1 cellular context compared by ENCODE assay signal in genomic region chr2:43227830-43228280, GRCh38.
TF ChIP-seq lines count a peak whose summit lies in the region.

No MANE protein-coding gene starts in this region.

TF ChIP-seq in HepG2, 621 proteins besides CTCF, POLR2A, EP300 and RAD21 (continued from another document and continues in another):
- no peak for TF ChIP-seq ZNF180 (CRISPR knock-in tag; IDR thresholded peaks at IDR 0.05; ENCODE audit: borderline replicate concordance, low read depth)
- TF ChIP-seq KDM5B (CRISPR knock-in tag; IDR thresholded peaks at IDR 0.05; ENCODE audit: borderline replicate concordance), result no peak
- TF ChIP-seq KDM2A (CRISPR knock-in tag; IDR thresholded peaks at IDR 0.05; ENCODE audit: borderline replicate concordance, low read depth), result no peak
- TF ChIP-seq ONECUT2 (CRISPR knock-in tag; IDR thresholded peaks at IDR 0.05), result no peak
- no peak for TF ChIP-seq ZNF282 (IDR thresholded peaks at IDR 0.05; ENCODE audit: partially characterized antibody)
- TF ChIP-seq ZBTB43 (CRISPR knock-in tag; conservative IDR thresholded peaks at IDR 0.05), result no peak
- no peak for TF ChIP-seq LCORL (IDR thresholded peaks at IDR 0.05)
- TF ChIP-seq LCORL (CRISPR knock-in tag; IDR thresholded peaks at IDR 0.05), result no peak
- no peak for TF ChIP-seq DRAP1 (CRISPR knock-in tag; IDR thresholded peaks at IDR 0.05)
- no peak for TF ChIP-seq MZF1 (CRISPR knock-in tag; IDR thresholded peaks at IDR 0.05; ENCODE audit: borderline replicate concordance)
- TF ChIP-seq NFE2L2 (IDR thresholded peaks at IDR 0.05; ENCODE audit: low read length), result no peak
- no peak; the same call in 1 of the 2 replicates for TF ChIP-seq ZNF556 (CRISPR knock-in tag; IDR thresholded peaks at IDR 0.05; ENCODE audit: borderline replicate concordance)
- no peak for TF ChIP-seq IRX3 (CRISPR knock-in tag; IDR thresholded peaks at IDR 0.05; ENCODE audit: borderline replicate concordance, low read depth)
- TF ChIP-seq TFAP4 (IDR thresholded peaks at IDR 0.05; ENCODE audit: borderline replicate concordance, low read depth), result no peak
- no peak for TF ChIP-seq ZNF260 (CRISPR knock-in tag; IDR thresholded peaks at IDR 0.05; ENCODE audit: borderline replicate concordance, low read depth)
- TF ChIP-seq ZNF274 (CRISPR knock-in tag; IDR thresholded peaks at IDR 0.05), result 0 out of 2 replicates have a peak, but pooled peaks have one; percentile 63
- TF ChIP-seq ATM (IDR thresholded peaks at IDR 0.05; ENCODE audit: borderline replicate concordance), result no peak
- TF ChIP-seq MAFK (conservative IDR thresholded peaks at IDR 0.05 in 1 of 2, IDR thresholded peaks at IDR 0.05 in 1 of 2; ENCODE audit: low read length in 2 of 2), result no peak
- TF ChIP-seq ARID2 (CRISPR knock-in tag; IDR thresholded peaks at IDR 0.05; ENCODE audit: borderline replicate concordance), result no peak; the same call in 1 of the 2 replicates
- no peak for TF ChIP-seq LBX2 (CRISPR knock-in tag; IDR thresholded peaks at IDR 0.05; ENCODE audit: borderline replicate concordance)
- no peak for TF ChIP-seq MED13 (CRISPR knock-in tag; IDR thresholded peaks at IDR 0.05)
- no peak for TF ChIP-seq CHD2 (IDR thresholded peaks at IDR 0.05; ENCODE audit: low read depth, low read length)
- TF ChIP-seq POGK (CRISPR knock-in tag; conservative IDR thresholded peaks at IDR 0.05), result no peak
- no peak for TF ChIP-seq SSRP1 (CRISPR knock-in tag; IDR thresholded peaks at IDR 0.05)
- no peak for TF ChIP-seq ZSCAN29 (CRISPR knock-in tag; conservative IDR thresholded peaks at IDR 0.05)
- TF ChIP-seq ZNF773 (CRISPR knock-in tag; IDR thresholded peaks at IDR 0.05; ENCODE audit: borderline replicate concordance), result no peak
- no peak for TF ChIP-seq ELK4 (CRISPR knock-in tag; IDR thresholded peaks at IDR 0.05; ENCODE audit: borderline replicate concordance)
- TF ChIP-seq ZNF207 (IDR thresholded peaks at IDR 0.05; ENCODE audit: borderline replicate concordance), result no peak
- peak; percentile 6 for TF ChIP-seq XRCC5 (optimal IDR thresholded peaks at IDR 0.05; ENCODE audit: low read length)
- no peak for TF ChIP-seq ZSCAN30 (CRISPR knock-in tag; IDR thresholded peaks at IDR 0.05)
- TF ChIP-seq PHF5A (CRISPR knock-in tag; IDR thresholded peaks at IDR 0.05; ENCODE audit: low read depth, unreplicated experiment), result peak; percentile 58
- no peak for TF ChIP-seq SMARCC2 (IDR thresholded peaks at IDR 0.05)
- TF ChIP-seq SRSF9 (IDR thresholded peaks at IDR 0.05; ENCODE audit: borderline replicate concordance, insufficient read depth, low read depth, low read length, poor library complexity, severe bottlenecking), result no peak
- no peak for TF ChIP-seq ATF4 (CRISPR knock-in tag; IDR thresholded peaks at IDR 0.05)
- no peak for TF ChIP-seq ZBTB39 (CRISPR knock-in tag; IDR thresholded peaks at IDR 0.05)
- no peak for TF ChIP-seq HES4 (CRISPR knock-in tag; IDR thresholded peaks at IDR 0.05; ENCODE audit: borderline replicate concordance)
- no peak for TF ChIP-seq ZBTB46 (CRISPR knock-in tag; IDR thresholded peaks at IDR 0.05; ENCODE audit: borderline replicate concordance)
- no peak; the same call in 1 of the 2 replicates for TF ChIP-seq PHF20 (CRISPR knock-in tag; IDR thresholded peaks at IDR 0.05)
- TF ChIP-seq FLYWCH1 (CRISPR knock-in tag; IDR thresholded peaks at IDR 0.05), result no peak
- TF ChIP-seq ZNF883 (CRISPR knock-in tag; IDR thresholded peaks at IDR 0.05; ENCODE audit: not compliant biosample characterization), result peak; percentile 41
- no peak for TF ChIP-seq SOX13 (IDR thresholded peaks at IDR 0.05)
- TF ChIP-seq SOX13 (CRISPR knock-in tag; conservative IDR thresholded peaks at IDR 0.05 in 1 of 2, IDR thresholded peaks at IDR 0.05 in 1 of 2), result 0 out of 4 replicates have a peak, but pooled peaks of 1 of the 2 experiments have one; percentile 10
- TF ChIP-seq HNF4G (IDR thresholded peaks at IDR 0.05; ENCODE audit: borderline replicate concordance, low read depth, low read length), result 0 out of 2 replicates have a peak, but pooled peaks have one; percentile 14
- no peak for TF ChIP-seq HNF4G (CRISPR knock-in tag; IDR thresholded peaks at IDR 0.05; ENCODE audit: borderline replicate concordance, low read depth)
- 0 out of 2 replicates have a peak, but pooled peaks have one; percentile 5 for TF ChIP-seq ELF3 (CRISPR knock-in tag; IDR thresholded peaks at IDR 0.05)
- TF ChIP-seq ZNF160 (CRISPR knock-in tag; IDR thresholded peaks at IDR 0.05), result no peak
- TF ChIP-seq ISL2 (CRISPR knock-in tag; IDR thresholded peaks at IDR 0.05), result no peak; the same call in 1 of the 2 replicates
- TF ChIP-seq HNRNPK (IDR thresholded peaks at IDR 0.05; ENCODE audit: low read depth, low read length, poor library complexity, severe bottlenecking), result no peak
- no peak for TF ChIP-seq ZNF362 (CRISPR knock-in tag; IDR thresholded peaks at IDR 0.05; ENCODE audit: borderline replicate concordance)
- no peak for TF ChIP-seq ZNF672 (CRISPR knock-in tag; IDR thresholded peaks at IDR 0.05)
- TF ChIP-seq ZNF629 (CRISPR knock-in tag; conservative IDR thresholded peaks at IDR 0.05), result 0 out of 2 replicates have a peak, but pooled peaks have one; percentile 4
- TF ChIP-seq GMEB1 (CRISPR knock-in tag; IDR thresholded peaks at IDR 0.05; ENCODE audit: borderline replicate concordance), result no peak
- no peak for TF ChIP-seq MATR3 (CRISPR knock-in tag; IDR thresholded peaks at IDR 0.05)
- no peak for TF ChIP-seq ZNF20 (CRISPR knock-in tag; IDR thresholded peaks at IDR 0.05)
- TF ChIP-seq ZNF567 (CRISPR knock-in tag; IDR thresholded peaks at IDR 0.05; ENCODE audit: borderline replicate concordance), result 0 out of 2 replicates have a peak, but pooled peaks have one; percentile 17
- no peak for TF ChIP-seq ZSCAN25 (CRISPR knock-in tag; IDR thresholded peaks at IDR 0.05)
- no peak for TF ChIP-seq AGO2 (optimal IDR thresholded peaks at IDR 0.05; ENCODE audit: low read depth, low read length)
- no peak for TF ChIP-seq ZNF766 (CRISPR knock-in tag; IDR thresholded peaks at IDR 0.05; ENCODE audit: borderline replicate concordance)
